ENCODE assay signal across 30 cellular contexts in genomic region chr5:137708796-137709559, GRCh38. TPM values are rescaled to one million over a fixed set of nuclear protein-coding genes. Genes with fewer than 3 reads are reported as not detected.
DNase-seq lines count a peak whose midpoint lies in the region; ATAC-seq and TF ChIP-seq lines count a peak whose summit lies in the region.
"Had no signal": no experiment of that assay in that cellular context is flagged by ENCODE, and none has a peak within 500 bp of the region (broad histone marks: within the 10 kb centered on the region; RNA-seq: fewer than 3 reads in every experiment).

No MANE protein-coding gene starts in this region.

- H2BK20ac ChIP-seq in IMR-90 (ENCODE audit: low read depth, low read length): no peak overlapping the region

- no peak overlapping the region for H3K56ac ChIP-seq in IMR-90 (ENCODE audit: extremely low read depth, insufficient read depth, low read length)

- POLR2A ChIA-PET in IMR-90 (lab: Charles Lee; ENCODE audit: unreplicated experiment): no interaction called here

- peak; percentile 46 for DNase-seq in COLO668 (lab: John Stamatoyannopoulos, UW; ENCODE audit: unreplicated experiment)
- DNase-seq in IMR-90: no peak
- DNase-seq in NCI-H345 (lab: John Stamatoyannopoulos, UW): peak; percentile 63
- peak; percentile 30 for DNase-seq in dermis blood vessel endothelial cell
- DNase-seq in cortex of kidney (lab: John Stamatoyannopoulos, UW): no peak
- DNase-seq in T-helper 17 cell: no peak
- no peak for DNase-seq in activated naive CD4-positive, alpha-beta T cell treated with anti-CD3 and anti-CD28 coated beads, Interleukin-2, amount 50 U/mL, for 16 hours
- DNase-seq: ACHN; activated CD4-positive, alpha-beta T cell treated with anti-CD3 and anti-CD28 coated beads for 36 hours; activated gamma-delta T cell treated with Interleukin-2 at 50 U/mL for 16 hours; activated T-cell treated with anti-CD3 and anti-CD28 coated beads, Interleukin-2, amount 50 U/mL, for 24 hours; Calu3; gastrocnemius medialis; GM23248; hippocampal formation; immature natural killer cell; left lung; naive thymus-derived CD8-positive, alpha-beta T cell; NCI-H1417 treated with DMSO at 0.1 percent for 48 hours; NCI-H2227 treated with DMSO at 0.1 percent for 48 hours; Peyer's patch; stimulated activated CD4-positive, alpha-beta T cell treated with anti-CD3 and anti-CD28 coated beads, Interleukin-12 subunit alpha, Interleukin-12 subunit beta, amount 100 ng/mL, for 4 hours; stimulated activated CD4-positive, alpha-beta T cell treated with anti-CD3 and anti-CD28 coated beads, Interleukin-4, amount 100 ng/mL, for 4 hours; stimulated activated naive CD4-positive, alpha-beta T cell treated with Interleukin-2 at 50 U/mL for 16 hours had no signal

- no peak overlapping the region for H2BK5ac ChIP-seq in IMR-90 (ENCODE audit: low read depth, low read length, poor library complexity, severe bottlenecking)

- H3K18ac ChIP-seq in IMR-90 (ENCODE audit: low read depth, low read length): no peak overlapping the region

- no peaks in the 10 kb centered on the region for H3K9me1 ChIP-seq in IMR-90 (ENCODE audit: insufficient read depth, low read length)

- no TSS peak for BruUV-seq in IMR-90 (replicated peaks; lab: Mats Ljungman, UMichigan)

- no peaks in the 10 kb centered on the region for H3K79me1 ChIP-seq in IMR-90 (ENCODE audit: low read depth in 1 of 2, low read length in 2 of 2)

- H3K4me2 ChIP-seq in IMR-90 (ENCODE audit: low read depth, low read length): no peak overlapping the region
- H3K4me2 ChIP-seq: BLaER1 had no signal

- H3K27ac Mint-ChIP-seq in T-helper 17 cell: no peak overlapping the region
- H3K27ac Mint-ChIP-seq: activated CD4-positive, alpha-beta T cell treated with anti-CD3 and anti-CD28 coated beads for 36 hours; activated T-cell treated with anti-CD3 and anti-CD28 coated beads, Interleukin-2, amount 50 U/mL, for 24 hours; IgD-negative memory B cell; mesothelial cell of epicardium had no signal

- ATAC-seq in IMR-90 (ENCODE audit: low read depth) (no peak), T-helper 17 cell (no peak), GM21529 (IDR thresholded peaks at IDR 0.05; ENCODE audit: unreplicated experiment) (no peak)
- ATAC-seq: activated CD4-positive, alpha-beta T cell treated with anti-CD3 and anti-CD28 coated beads for 36 hours; gastrocnemius medialis; left lung; naive thymus-derived CD8-positive, alpha-beta T cell had no signal

- H3K4me3 ChIP-seq in IMR-90 (ENCODE audit: insufficient read depth, low read depth, low read length): no peak overlapping the region
- H3K4me3 ChIP-seq: BLaER1, coronary artery, gastrocnemius medialis, GM23248, left lung, Peyer's patch had no signal

- no peaks in the 10 kb centered on the region for H4K20me1 ChIP-seq in IMR-90 (ENCODE audit: insufficient read depth, low read length)
- H4K20me1 ChIP-seq: BLaER1 had no signal

- H3K4ac ChIP-seq in IMR-90 (ENCODE audit: low read depth, low read length): no peak overlapping the region

- no peak overlapping the region for H4K5ac ChIP-seq in IMR-90 (ENCODE audit: low read depth, low read length)

- no peaks in the 10 kb centered on the region for H3K27me3 Mint-ChIP-seq in T-helper 17 cell
- H3K27me3 Mint-ChIP-seq: activated CD4-positive, alpha-beta T cell treated with anti-CD3 and anti-CD28 coated beads for 36 hours; activated T-cell treated with anti-CD3 and anti-CD28 coated beads, Interleukin-2, amount 50 U/mL, for 24 hours; brain; IgD-negative memory B cell; naive thymus-derived CD8-positive, alpha-beta T cell had no signal

- H4K91ac ChIP-seq in IMR-90 (ENCODE audit: insufficient read depth, low read depth, low read length): no peak overlapping the region

- no peaks in the 10 kb centered on the region for H3K36me3 ChIP-seq in IMR-90 (ENCODE audit: control insufficient read depth, insufficient read depth, low read length)
- H3K36me3 ChIP-seq: gastrocnemius medialis, left lung, Peyer's patch had no signal

- no peak overlapping the region for H3K9ac ChIP-seq in IMR-90 (ENCODE audit: low read depth, low read length)
- H3K9ac ChIP-seq: BLaER1, GM23248 had no signal

- no peak for TF ChIP-seq POLR2A in IMR-90 (IDR thresholded peaks at IDR 0.05; ENCODE audit: low read depth, low read length)

- no peaks in the 10 kb centered on the region for H3K27me3 ChIP-seq in IMR-90 (ENCODE audit: control insufficient read depth, insufficient read depth, low read length)
- H3K27me3 ChIP-seq: BLaER1, gastrocnemius medialis, left lung, Peyer's patch had no signal

- dilution Hi-C loops in IMR-90 (cut with HindIII; ENCODE audit: low sequenced_read_pairs, unreplicated experiment): no loop called here

- no peak overlapping the region for H2AK9ac ChIP-seq in IMR-90 (replicated peaks; ENCODE audit: low read depth, low read length, poor library complexity)

- peaks cover 7% of the 10 kb centered on the region for H3K4me1 Mint-ChIP-seq in T-helper 17 cell
- H3K4me1 Mint-ChIP-seq: brain, IgD-negative memory B cell, immature natural killer cell, mesothelial cell of epicardium had no signal

- H3K9me3 ChIP-seq in IMR-90 (ENCODE audit: control insufficient read depth, insufficient read depth, low read length): peaks cover 2% of the 10 kb centered on the region; the same call in 1 of the 2 replicates
- H3K9me3 ChIP-seq in T-helper 17 cell (ENCODE audit: control insufficient read depth, low read length, poor library complexity, severe bottlenecking): no peaks in the 10 kb centered on the region
- H3K9me3 ChIP-seq: gastrocnemius medialis, Peyer's patch had no signal

- CTCF ChIA-PET in IMR-90 (lab: Yijun Ruan, JAX): no interaction called here

- H3K23ac ChIP-seq in IMR-90 (ENCODE audit: low read depth, low read length): no peak overlapping the region

- no peak overlapping the region for H4K8ac ChIP-seq in IMR-90 (ENCODE audit: low read depth in 2 of 2, low read length in 2 of 2)

- intact Hi-C loops in IMR-90 (cut with micrococcal nuclease): no loop called here

- H3K14ac ChIP-seq in IMR-90 (replicated peaks; ENCODE audit: low read depth, low read length): no peak overlapping the region

- WGBS in IMR-90 (ENCODE audit: extremely low coverage in 2 of 2, insufficient read length in 1 of 2), 2 experiments: no CpG with 5 or more reads among the region's 3 CpGs

- H2BK15ac ChIP-seq in IMR-90 (ENCODE audit: low read depth, low read length): no peak overlapping the region

- H3K27ac ChIP-seq in IMR-90 (ENCODE audit: insufficient read depth, low read length): no peak overlapping the region
- H3K27ac ChIP-seq: BLaER1, coronary artery, gastrocnemius medialis, GM23248, left lung, Peyer's patch had no signal

- no peak overlapping the region for H2BK120ac ChIP-seq in IMR-90 (ENCODE audit: low read depth, low read length)

- in situ Hi-C loops in IMR-90 (cut with MboI; ENCODE audit: low sequenced_read_pairs): no loop called here

- no peak overlapping the region for H2AK5ac ChIP-seq in IMR-90 (ENCODE audit: low read depth, low read length)

- no peaks in the 10 kb centered on the region for H3K4me1 ChIP-seq in IMR-90 (ENCODE audit: control insufficient read depth, insufficient read depth, low read length)
- H3K4me1 ChIP-seq: BLaER1, gastrocnemius medialis, left lung, Peyer's patch had no signal

- TF ChIP-seq RAD21 in IMR-90 (IDR thresholded peaks at IDR 0.05; ENCODE audit: low read length): no peak

- no peak for TF ChIP-seq CTCF in IMR-90 (conservative IDR thresholded peaks at IDR 0.05; ENCODE audit: low read depth, low read length)

- no peak overlapping the region for H3K4me3 Mint-ChIP-seq in T-helper 17 cell
- H3K4me3 Mint-ChIP-seq: activated CD4-positive, alpha-beta T cell treated with anti-CD3 and anti-CD28 coated beads for 36 hours; activated T-cell treated with anti-CD3 and anti-CD28 coated beads, Interleukin-2, amount 50 U/mL, for 24 hours; brain; IgD-negative memory B cell; immature natural killer cell; mesothelial cell of epicardium; naive thymus-derived CD8-positive, alpha-beta T cell had no signal

- H3K36me3 Mint-ChIP-seq in T-helper 17 cell (ENCODE audit: low read depth): peaks cover 18% of the 10 kb centered on the region
- H3K36me3 Mint-ChIP-seq: IgD-negative memory B cell had no signal

- H2AFZ ChIP-seq in IMR-90 (replicated peaks; ENCODE audit: low read length, poor library complexity): peak overlapping the region; percentile 2
- H2AFZ ChIP-seq: GM23248 had no signal

TF ChIP-seq in IMR-90, 13 proteins besides CTCF, POLR2A, EP300 and RAD21:
- TF ChIP-seq SMC3 (IDR thresholded peaks at IDR 0.05; ENCODE audit: low read depth, low read length) (no peak), MAFK (IDR thresholded peaks at IDR 0.05; ENCODE audit: low read depth, low read length) (no peak), RFX5 (IDR thresholded peaks at IDR 0.05; ENCODE audit: low read depth, low read length) (no peak), CHD1 (IDR thresholded peaks at IDR 0.05; ENCODE audit: low read depth, low read length) (no peak), FOS (IDR thresholded peaks at IDR 0.05; ENCODE audit: low read depth, low read length) (no peak), MXI1 (IDR thresholded peaks at IDR 0.05; ENCODE audit: borderline replicate concordance, low read depth, low read length) (no peak)
- TF ChIP-seq, protein P1, sequence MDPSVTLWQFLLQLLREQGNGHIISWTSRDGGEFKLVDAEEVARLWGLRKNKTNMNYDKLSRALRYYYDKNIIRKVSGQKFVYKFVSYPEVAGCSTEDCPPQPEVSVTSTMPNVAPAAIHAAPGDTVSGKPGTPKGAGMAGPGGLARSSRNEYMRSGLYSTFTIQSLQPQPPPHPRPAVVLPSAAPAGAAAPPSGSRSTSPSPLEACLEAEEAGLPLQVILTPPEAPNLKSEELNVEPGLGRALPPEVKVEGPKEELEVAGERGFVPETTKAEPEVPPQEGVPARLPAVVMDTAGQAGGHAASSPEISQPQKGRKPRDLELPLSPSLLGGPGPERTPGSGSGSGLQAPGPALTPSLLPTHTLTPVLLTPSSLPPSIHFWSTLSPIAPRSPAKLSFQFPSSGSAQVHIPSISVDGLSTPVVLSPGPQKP (IDR thresholded peaks at IDR 0.05; ENCODE audit: borderline replicate concordance, low read depth, low read length): no peak

RNA-seq across cellular contexts. Expression of gene KLHL3, which starts 26.9 kb away (rescaled TPM):
- total RNA-seq in IMR-90 (2012; rRNA removed): 4.1 and 4.7 TPM in 2 replicates
- 2.1 and 2.3 TPM in 2 replicates for polyA plus RNA-seq in IMR-90 (2012; rRNA removed)
- polyA plus RNA-seq in IMR-90 (2012; cell fraction: cytosol; rRNA removed): 0.79 and 1.0 TPM in 2 replicates
- polyA plus RNA-seq in IMR-90 (2012; cell fraction: nucleus; rRNA removed; ENCODE audit: low replicate concordance): 8.1 and 16.6 TPM in 2 replicates
- 21.1 and 32.6 TPM in 2 replicates for total RNA-seq in dermis blood vessel endothelial cell
- 10 to 100 TPM; 17.5 to 24.6 TPM for total RNA-seq in T-helper 17 cell

RNA-seq across cellular contexts. Expression of gene HNRNPA0, which starts 45.2 kb away (rescaled TPM):
- 5.2 and 8.9 TPM in 2 replicates for total RNA-seq in IMR-90 (2012; rRNA removed)
- polyA plus RNA-seq in IMR-90 (2012; rRNA removed): 12.2 and 12.9 TPM in 2 replicates
- polyA plus RNA-seq in IMR-90 (2012; cell fraction: cytosol; rRNA removed): 23.6 and 24.0 TPM in 2 replicates
- polyA plus RNA-seq in IMR-90 (2012; cell fraction: nucleus; rRNA removed; ENCODE audit: low replicate concordance): 8.7 and 9.1 TPM in 2 replicates
- total RNA-seq in dermis blood vessel endothelial cell: 11.1 and 12.0 TPM in 2 replicates
- total RNA-seq in T-helper 17 cell: 10 to 100 TPM; 37.6 to 38.4 TPM

Comparison
In these comparisons a context has a peak if more than half of its experiments do, and no peak if none do; other contexts are left out.
1. DNase-seq: peak in COLO668 (single experiment), NCI-H345 (single experiment) and dermis blood vessel endothelial cell (single experiment); none in IMR-90 (single experiment), cortex of kidney (single experiment), T-helper 17 cell (0 of 3) and activated naive CD4-positive, alpha-beta T cell treated with anti-CD3 and anti-CD28 coated beads, Interleukin-2, amount 50 U/mL, for 16 hours (single experiment).